ENCODE assay signal across 8 cellular contexts in the genomic region with DNA sequence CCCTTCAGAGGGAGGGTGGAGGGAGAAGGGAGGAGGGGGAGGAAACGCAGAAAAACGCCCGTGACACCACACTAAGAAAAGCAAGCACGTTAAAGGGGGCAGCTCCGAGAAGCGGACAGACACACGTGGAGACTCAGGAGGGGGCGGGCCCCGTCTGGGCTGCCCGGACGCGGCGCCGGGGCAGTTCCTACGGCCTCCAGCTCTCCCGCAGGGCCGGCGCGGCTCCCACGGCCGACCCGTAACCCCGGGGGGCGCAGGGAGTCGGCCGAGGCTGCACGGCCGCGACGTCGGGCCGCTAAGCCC. TPM values are rescaled to one million over a fixed set of nuclear protein-coding genes. Genes with fewer than 3 reads are reported as not detected.
DNase-seq lines count a peak whose midpoint lies in the region; ATAC-seq and TF ChIP-seq lines count a peak whose summit lies in the region.

No MANE protein-coding gene starts in this region.

- peaks cover 66 to 67% of the 10 kb centered on the region in 2 donors for H3K4me1 Mint-ChIP-seq in immature natural killer cell

- H3K4me3 ChIP-seq in GM12865 (ENCODE audit: low read depth, low read length) (peak overlapping the region; percentile 55), Peyer's patch (peak overlapping the region; percentile 65 to 98 (median 92)), adrenal gland (peak overlapping the region; percentile 75 to 99 (median 98))

- in situ Hi-C loops in GM13976 (cut with MboI; ENCODE audit: low sequenced_read_pairs, unreplicated experiment) = no loop called here

- 0% methylated on average over 3 to 32 of the region's 32 CpGs for WGBS in adrenal gland, 4 donors

- H3K9me3 ChIP-seq in Peyer's patch = no peaks in the 10 kb centered on the region
- no peaks in the 10 kb centered on the region for H3K9me3 ChIP-seq in adrenal gland (replicated peaks in 1 of 3)

- H3K27ac ChIP-seq in Peyer's patch (peak overlapping the region; percentile 85 to 95 (median 88)), adrenal gland (peak overlapping the region in 4 of 5 donors; percentile 74 to 93 (median 82))

- H3K27me3 ChIP-seq in Peyer's patch (no peaks in the 10 kb centered on the region), adrenal gland (no peaks in the 10 kb centered on the region)

- TF ChIP-seq CTCF in GM12865 (IDR thresholded peaks at IDR 0.05; ENCODE audit: insufficient read depth, low read depth, low read length, missing control alignments) = no peak
- TF ChIP-seq CTCF in Peyer's patch (IDR thresholded peaks at IDR 0.05) = no peak
- TF ChIP-seq CTCF in adrenal gland (IDR thresholded peaks at IDR 0.05) = no peak
- no peak for TF ChIP-seq CTCF in GM13976 (IDR thresholded peaks at IDR 0.05; ENCODE audit: borderline replicate concordance, control extremely low read depth, extremely low read depth, insufficient read depth, missing control alignments)

- H3K36me3 ChIP-seq in Peyer's patch = peaks cover 0 to 22% (median 0%) of the 10 kb centered on the region in 3 donors
- peaks cover 0 to 13% of the 10 kb centered on the region in 2 donors for H3K36me3 ChIP-seq in adrenal gland (replicated peaks in 1 of 2)

- DNase-seq in GM12865 (ENCODE audit: low read depth) = peak; percentile 48
- peak in 1 of 3 donors; percentile 35 for DNase-seq in Peyer's patch
- DNase-seq in adrenal gland = peak in 1 of 7 donors; percentile 24
- no peak for DNase-seq in immature natural killer cell
- DNase-seq in stimulated activated CD8-positive, alpha-beta memory T cell treated with anti-CD3 and anti-CD28 coated beads, Interleukin-12 subunit alpha, Interleukin-12 subunit beta, amount 100 ng/mL, for 4 hours (ENCODE audit: low read depth) = peak; percentile 62
- DNase-seq in kidney glomerular epithelial cell (lab: John Stamatoyannopoulos, UW) = no peak
- DNase-seq in GM13976 (ENCODE audit: low spot score) = no peak

- TF ChIP-seq POLR2A in Peyer's patch (IDR thresholded peaks at IDR 0.05) (no peak), adrenal gland (IDR thresholded peaks at IDR 0.05) (no peak)

- peak overlapping the region; percentile 99 to 100 (median 100) for H3K4me3 Mint-ChIP-seq in immature natural killer cell

- H3K27me3 Mint-ChIP-seq in immature natural killer cell (ENCODE audit: low read depth in 3 of 3) = peaks cover 36 to 41% (median 38%) of the 10 kb centered on the region in 3 donors

- ATAC-seq in HG02623 (IDR thresholded peaks at IDR 0.05; ENCODE audit: unreplicated experiment) = peak; percentile 30

- H3K27ac Mint-ChIP-seq in immature natural killer cell = peak overlapping the region; percentile 97 to 100 (median 100)

- intact Hi-C loops in adrenal gland (cut with DNase I) = loop anchor here (5.0 to 10.0 kb wide), 2 partner anchors 178 to 181 kb away; no protein-coding TSS in a partner anchor

- H3K4me1 ChIP-seq in Peyer's patch (peaks cover 0 to 16% (median 4%) of the 10 kb centered on the region in 4 donors), adrenal gland (replicated peaks in 1 of 2) (peaks cover 13 to 17% of the 10 kb centered on the region in 2 donors)

- peaks cover 8 to 30% (median 23%) of the 10 kb centered on the region in 3 donors for H3K36me3 Mint-ChIP-seq in immature natural killer cell

- no peaks in the 10 kb centered on the region for H3K9me3 Mint-ChIP-seq in immature natural killer cell

RNA-seq across cellular contexts. Expression of a gene that starts 0.4 kb away (rescaled TPM):
- total RNA-seq in Peyer's patch (100 to 1,000 TPM in 1 of 4 donors, 10 to 100 TPM in 3; 39.4 to 125 (median 63.6) TPM), adrenal gland (10 to 100 TPM; 15.4 to 40.1 (median 26.4) TPM)
- polyA plus RNA-seq in adrenal gland (10 to 100 TPM; 15.4 to 94.0 (median 64.8) TPM), immature natural killer cell (10 to 100 TPM; 52.0 to 70.0 (median 61.0) TPM)

Comparison
In these comparisons a context has a peak if more than half of its experiments do, and no peak if none do; other contexts are left out.
1. DNase-seq: peak in GM12865 (single experiment) and stimulated activated CD8-positive, alpha-beta memory T cell treated with anti-CD3 and anti-CD28 coated beads, Interleukin-12 subunit alpha, Interleukin-12 subunit beta, amount 100 ng/mL, for 4 hours (single experiment); none in immature natural killer cell (0 of 3), kidney glomerular epithelial cell (single experiment) and GM13976 (single experiment).
2. Peak in every context shown above with its lines, with median percentiles within 50 percentile points of each other: H3K4me3 ChIP-seq.